1 cellular context compared by ENCODE assay signal in genomic region chr2:95207111-95207961, GRCh38.
TF ChIP-seq lines count a peak whose summit lies in the region.

TSS of gene ZNF892 (plus strand) at chr2:95207521. CDS start at chr2:95207816, 295 bp downstream.

TF ChIP-seq in K562, 482 proteins besides CTCF, POLR2A, EP300 and RAD21 (continued from another document and continues in another):
- TF ChIP-seq THRA (IDR thresholded peaks at IDR 0.05): no peak
- TF ChIP-seq ZNF184 (CRISPR knock-in tag; IDR thresholded peaks at IDR 0.05): no peak
- TF ChIP-seq HNRNPL (IDR thresholded peaks at IDR 0.05; ENCODE audit: low read depth, low read length): no peak
- 0 out of 2 replicates have a peak, but pooled peaks have one; percentile 47 for TF ChIP-seq RUNX1 (IDR thresholded peaks at IDR 0.05; ENCODE audit: low read depth)
- TF ChIP-seq XRCC4 (IDR thresholded peaks at IDR 0.05; ENCODE audit: extremely low read depth, insufficient read depth, insufficient read length): no peak
- no peak for TF ChIP-seq ZNF174 (CRISPR knock-in tag; IDR thresholded peaks at IDR 0.05)
- TF ChIP-seq RNF2 (IDR thresholded peaks at IDR 0.05): 0 out of 2 replicates have a peak, but pooled peaks have one; percentile 22
- no peak for TF ChIP-seq ID3 (CRISPR knock-in tag; IDR thresholded peaks at IDR 0.05)
- no peak for TF ChIP-seq ID3 (tag; IDR thresholded peaks at IDR 0.05)
- TF ChIP-seq TAF7 (tag; IDR thresholded peaks at IDR 0.05): no peak
- no peak for TF ChIP-seq HBP1 (CRISPR knock-in tag; IDR thresholded peaks at IDR 0.05)
- no peak for TF ChIP-seq POLR2AphosphoS2 (IDR thresholded peaks at IDR 0.05; ENCODE audit: low read length)
- TF ChIP-seq HNRNPUL1 (IDR thresholded peaks at IDR 0.05; ENCODE audit: low read length): no peak
- TF ChIP-seq ETV6 (IDR thresholded peaks at IDR 0.05; ENCODE audit: borderline replicate concordance in 1 of 2, low read depth in 2 of 2, low read length in 1 of 2): no peak
- TF ChIP-seq ETV6 (CRISPR knock-in tag; IDR thresholded peaks at IDR 0.05; ENCODE audit: borderline replicate concordance): no peak
- no peak for TF ChIP-seq EZH2 (IDR thresholded peaks at IDR 0.05; ENCODE audit: borderline replicate concordance, low read depth, low read length)
- TF ChIP-seq CREB3L1 (IDR thresholded peaks at IDR 0.05; ENCODE audit: borderline replicate concordance, low read depth): peak; percentile 74; the same call in 1 of the 2 replicates
- no peak for TF ChIP-seq NFIX (CRISPR knock-in tag; IDR thresholded peaks at IDR 0.05; ENCODE audit: low read depth)
- no peak for TF ChIP-seq ZNF449 (CRISPR knock-in tag; IDR thresholded peaks at IDR 0.05)
- peak; percentile 86 for TF ChIP-seq ZNF143 (CRISPR knock-in tag; IDR thresholded peaks at IDR 0.05)
- no peak for TF ChIP-seq DDX20 (tag; IDR thresholded peaks at IDR 0.05; ENCODE audit: low read depth)
- TF ChIP-seq ZNF586 (CRISPR knock-in tag; conservative IDR thresholded peaks at IDR 0.05): no peak
- no peak for TF ChIP-seq TRIM24 (IDR thresholded peaks at IDR 0.05)
- TF ChIP-seq ZFP36 (IDR thresholded peaks at IDR 0.05; ENCODE audit: low read depth, low read length, partially characterized antibody): no peak
- TF ChIP-seq PHB2 (IDR thresholded peaks at IDR 0.05; ENCODE audit: low read depth): no peak
- TF ChIP-seq EP400 (IDR thresholded peaks at IDR 0.05): no peak
- TF ChIP-seq GATAD2A (IDR thresholded peaks at IDR 0.05): no peak
- TF ChIP-seq ZBTB17 (CRISPR knock-in tag; IDR thresholded peaks at IDR 0.05): no peak
- TF ChIP-seq ESRRA (IDR thresholded peaks at IDR 0.05; ENCODE audit: borderline replicate concordance, low read depth): peak; percentile 46; the same call in 1 of the 2 replicates
- TF ChIP-seq KDM1A (IDR thresholded peaks at IDR 0.05): no peak
- TF ChIP-seq SRSF9 (IDR thresholded peaks at IDR 0.05; ENCODE audit: borderline replicate concordance, low read depth, low read length): no peak
- TF ChIP-seq CHD7 (IDR thresholded peaks at IDR 0.05; ENCODE audit: low read depth, low read length): no peak
- TF ChIP-seq REST (CRISPR knock-in tag; IDR thresholded peaks at IDR 0.05; ENCODE audit: low read depth): no peak
- TF ChIP-seq CCAR2 (IDR thresholded peaks at IDR 0.05; ENCODE audit: low read depth, low read length): no peak
- no peak for TF ChIP-seq ETV1 (tag; conservative IDR thresholded peaks at IDR 0.05; ENCODE audit: low read depth)
- no peak; the same call in 1 of the 2 replicates for TF ChIP-seq SMAD4 (CRISPR knock-in tag; conservative IDR thresholded peaks at IDR 0.05)
- peak; percentile 99 for TF ChIP-seq ZNF263 (CRISPR knock-in tag; IDR thresholded peaks at IDR 0.05; ENCODE audit: borderline replicate concordance)
- no peak for TF ChIP-seq SNRNP70 (optimal IDR thresholded peaks at IDR 0.05; ENCODE audit: low read depth, low read length)
- TF ChIP-seq E2F6 (IDR thresholded peaks at IDR 0.05; ENCODE audit: borderline replicate concordance in 1 of 2, extremely low read depth in 1 of 2, insufficient read depth in 1 of 2, insufficient read length in 1 of 2, low read depth in 1 of 2, low read length in 1 of 2, poor library complexity in 1 of 2, severe bottlenecking in 1 of 2): peak; percentile 55 to 82
- TF ChIP-seq MCM3 (IDR thresholded peaks at IDR 0.05): no peak
- TF ChIP-seq MAFK (IDR thresholded peaks at IDR 0.05; ENCODE audit: low read length): no peak
- no peak for TF ChIP-seq NR2C2 (CRISPR knock-in tag; IDR thresholded peaks at IDR 0.05)
- TF ChIP-seq NR2C2 (tag; IDR thresholded peaks at IDR 0.05): peak; percentile 36; the same call in 1 of the 2 replicates
